12 cellular contexts compared by ENCODE assay signal in genomic region chr1:25770541-25771245, GRCh38. TPM values are rescaled to one million over a fixed set of nuclear protein-coding genes. Genes with fewer than 3 reads are reported as not detected.
DNase-seq lines count a peak whose midpoint lies in the region; ATAC-seq and TF ChIP-seq lines count a peak whose summit lies in the region.
"Had no signal": no experiment of that assay in that cellular context is flagged by ENCODE, and none has a peak within 500 bp of the region (broad histone marks: within the 10 kb centered on the region; RNA-seq: fewer than 3 reads in every experiment).

No MANE protein-coding gene starts in this region.

- no peaks in the 10 kb centered on the region for H4K20me1 ChIP-seq in smooth muscle cell (ENCODE audit: low read depth)

- peak; percentile 29 for DNase-seq in activated CD8-positive, alpha-beta memory T cell treated with anti-CD3 and anti-CD28 coated beads, Interleukin-2, amount 50 U/mL, for 4 hours
- no peak for DNase-seq in activated CD8-positive, alpha-beta memory T cell treated with anti-CD3 and anti-CD28 coated beads, Interleukin-2, amount 10 ng/mL, durations not matched to agents 7 days and 5 days
- DNase-seq in activated T-helper 1 cell treated with anti-CD3 and anti-CD28 coated beads, Interleukin-12 subunit alpha, Interleukin-12 subunit beta, Interleukin-2, Interleukin-4 antibody, amounts not matched to agents 30 ng/mL and 10 ng/mL and 1 ng/mL, durations not matched to agents 14 hours and 24 hours and 36 hours (ENCODE audit: low spot score) = no peak
- DNase-seq in islet precursor cell (peak; percentile 68), smooth muscle cell (lab: John Stamatoyannopoulos, UW; ENCODE audit: unreplicated experiment) (no peak), testis (no peak), H4 (ENCODE audit: low spot score) (no peak), RWPE1 (ENCODE audit: low spot score) (no peak)
- DNase-seq: NCI-H1436, NCI-H748 treated with DMSO at 0.1 percent for 48 hours had no signal

- H3F3A ChIP-seq in smooth muscle cell (ENCODE audit: low read depth) = peaks cover 10% of the 10 kb centered on the region

- no peak overlapping the region for H3K27ac ChIP-seq in smooth muscle cell (ENCODE audit: low read depth)
- no peak overlapping the region for H3K27ac ChIP-seq in testis
- no peak overlapping the region for H3K27ac ChIP-seq in RWPE1

- H3K4me1 Mint-ChIP-seq in activated CD8-positive, alpha-beta memory T cell treated with anti-CD3 and anti-CD28 coated beads, Interleukin-2, amount 10 ng/mL, durations not matched to agents 7 days and 5 days = peaks cover 20% of the 10 kb centered on the region
- H3K4me1 Mint-ChIP-seq in activated T-helper 1 cell treated with anti-CD3 and anti-CD28 coated beads, Interleukin-12 subunit alpha, Interleukin-12 subunit beta, Interleukin-2, Interleukin-4 antibody, amounts not matched to agents 30 ng/mL and 10 ng/mL and 1 ng/mL, durations not matched to agents 14 hours and 24 hours and 36 hours (ENCODE audit: low read depth) = peaks cover 21% of the 10 kb centered on the region

- H3K79me2 ChIP-seq in smooth muscle cell (ENCODE audit: low read depth) = no peaks in the 10 kb centered on the region

- intact Hi-C loops in activated T-helper 1 cell treated with anti-CD3 and anti-CD28 coated beads, Interleukin-12 subunit alpha, Interleukin-12 subunit beta, Interleukin-2, Interleukin-4 antibody, amounts not matched to agents 30 ng/mL and 10 ng/mL and 1 ng/mL, durations not matched to agents 14 hours and 24 hours and 36 hours (cut with micrococcal nuclease) = loop anchor here (10.0 kb wide), 1 partner anchor 126 kb away; no protein-coding TSS in a partner anchor
- intact Hi-C loops in testis (cut with DNase I; ENCODE audit: low total_unique reads) = no loop called here

- TF ChIP-seq CTCF in smooth muscle cell (IDR thresholded peaks at IDR 0.05; ENCODE audit: borderline replicate concordance, insufficient read depth, poor library complexity, severe bottlenecking) (no peak), testis (IDR thresholded peaks at IDR 0.05) (no peak), RWPE1 (conservative IDR thresholded peaks at IDR 0.05; ENCODE audit: low read depth) (no peak)

- H3K27me3 Mint-ChIP-seq in activated CD8-positive, alpha-beta memory T cell treated with anti-CD3 and anti-CD28 coated beads, Interleukin-2, amount 10 ng/mL, durations not matched to agents 7 days and 5 days = peaks cover 7% of the 10 kb centered on the region
- H3K27me3 Mint-ChIP-seq in activated T-helper 1 cell treated with anti-CD3 and anti-CD28 coated beads, Interleukin-12 subunit alpha, Interleukin-12 subunit beta, Interleukin-2, Interleukin-4 antibody, amounts not matched to agents 30 ng/mL and 10 ng/mL and 1 ng/mL, durations not matched to agents 14 hours and 24 hours and 36 hours (ENCODE audit: insufficient read depth) = peaks cover 41% of the 10 kb centered on the region

- WGBS in smooth muscle cell (ENCODE audit: low lambda C conversion rate) = 48% methylated on average over 13 of the region's 15 CpGs
- WGBS in testis, 2 donors = 67 to 68% methylated on average over 15 of the region's 15 CpGs

- peak overlapping the region; percentile 42 for H3K4me2 ChIP-seq in smooth muscle cell

- no peaks in the 10 kb centered on the region for H3K9me3 Mint-ChIP-seq in activated CD8-positive, alpha-beta memory T cell treated with anti-CD3 and anti-CD28 coated beads, Interleukin-2, amount 10 ng/mL, durations not matched to agents 7 days and 5 days (ENCODE audit: low read depth)
- no peaks in the 10 kb centered on the region for H3K9me3 Mint-ChIP-seq in activated T-helper 1 cell treated with anti-CD3 and anti-CD28 coated beads, Interleukin-12 subunit alpha, Interleukin-12 subunit beta, Interleukin-2, Interleukin-4 antibody, amounts not matched to agents 30 ng/mL and 10 ng/mL and 1 ng/mL, durations not matched to agents 14 hours and 24 hours and 36 hours

- H3K27ac Mint-ChIP-seq in activated CD8-positive, alpha-beta memory T cell treated with anti-CD3 and anti-CD28 coated beads, Interleukin-2, amount 10 ng/mL, durations not matched to agents 7 days and 5 days = no peak overlapping the region
- H3K27ac Mint-ChIP-seq in activated T-helper 1 cell treated with anti-CD3 and anti-CD28 coated beads, Interleukin-12 subunit alpha, Interleukin-12 subunit beta, Interleukin-2, Interleukin-4 antibody, amounts not matched to agents 30 ng/mL and 10 ng/mL and 1 ng/mL, durations not matched to agents 14 hours and 24 hours and 36 hours = peak overlapping the region; percentile 50

- TF ChIP-seq POLR2A in testis (IDR thresholded peaks at IDR 0.05) = no peak

- no peaks in the 10 kb centered on the region for H3K27me3 ChIP-seq in smooth muscle cell (ENCODE audit: low read depth)
- no peaks in the 10 kb centered on the region for H3K27me3 ChIP-seq in testis

- H2AFZ ChIP-seq in smooth muscle cell (ENCODE audit: low read depth) = no peak overlapping the region

- no peak overlapping the region for H3K9ac ChIP-seq in smooth muscle cell (ENCODE audit: low read depth)

- CTCF ChIA-PET in activated CD8-positive, alpha-beta memory T cell treated with anti-CD3 and anti-CD28 coated beads, Interleukin-2, amount 10 ng/mL, durations not matched to agents 7 days and 5 days (lab: Charles Lee) = no interaction called here
- CTCF ChIA-PET in RWPE1 (lab: Yijun Ruan, JAX) = interaction anchor here (0.6 kb wide), 1 partner anchor 192 kb away, joined by 3 read pairs; no protein-coding TSS in a partner anchor

- no peak overlapping the region for H3K4me3 Mint-ChIP-seq in activated CD8-positive, alpha-beta memory T cell treated with anti-CD3 and anti-CD28 coated beads, Interleukin-2, amount 10 ng/mL, durations not matched to agents 7 days and 5 days
- H3K4me3 Mint-ChIP-seq in activated T-helper 1 cell treated with anti-CD3 and anti-CD28 coated beads, Interleukin-12 subunit alpha, Interleukin-12 subunit beta, Interleukin-2, Interleukin-4 antibody, amounts not matched to agents 30 ng/mL and 10 ng/mL and 1 ng/mL, durations not matched to agents 14 hours and 24 hours and 36 hours = no peak overlapping the region

- POLR2A ChIA-PET in RWPE1 (lab: Yijun Ruan, JAX; ENCODE audit: low non-redundant PET) = no interaction called here

- H3K4me1 ChIP-seq in smooth muscle cell (ENCODE audit: low read depth) = peaks cover 25% of the 10 kb centered on the region
- H3K4me1 ChIP-seq in testis = peaks cover 24% of the 10 kb centered on the region

- H3K36me3 ChIP-seq in smooth muscle cell (ENCODE audit: low read depth) (no peaks in the 10 kb centered on the region), testis (ENCODE audit: low read depth, missing control alignments) (no peaks in the 10 kb centered on the region)

- no peak for ATAC-seq in activated CD8-positive, alpha-beta memory T cell treated with anti-CD3 and anti-CD28 coated beads, Interleukin-2, amount 10 ng/mL, durations not matched to agents 7 days and 5 days
- ATAC-seq: HCT116 had no signal

- H3K36me3 Mint-ChIP-seq in activated CD8-positive, alpha-beta memory T cell treated with anti-CD3 and anti-CD28 coated beads, Interleukin-2, amount 10 ng/mL, durations not matched to agents 7 days and 5 days = peaks cover 2% of the 10 kb centered on the region
- H3K36me3 Mint-ChIP-seq in activated T-helper 1 cell treated with anti-CD3 and anti-CD28 coated beads, Interleukin-12 subunit alpha, Interleukin-12 subunit beta, Interleukin-2, Interleukin-4 antibody, amounts not matched to agents 30 ng/mL and 10 ng/mL and 1 ng/mL, durations not matched to agents 14 hours and 24 hours and 36 hours (ENCODE audit: low read depth) = peaks cover 2% of the 10 kb centered on the region

- no peak overlapping the region for H3K4me3 ChIP-seq in smooth muscle cell
- H3K4me3 ChIP-seq in testis = no peak overlapping the region
- H3K4me3 ChIP-seq: GM12878 had no signal

- H3K9me3 ChIP-seq in smooth muscle cell (replicated peaks; ENCODE audit: low read depth) = no peaks in the 10 kb centered on the region
- no peaks in the 10 kb centered on the region for H3K9me3 ChIP-seq in testis

RNA-seq across cellular contexts. Expression of gene SELENON, which starts 29.3 kb away (rescaled TPM):
- total RNA-seq in activated CD8-positive, alpha-beta memory T cell treated with anti-CD3 and anti-CD28 coated beads, Interleukin-2, amount 10 ng/mL, durations not matched to agents 7 days and 5 days = 1 to 10 TPM; 2.7 to 2.9 TPM
- total RNA-seq in activated T-helper 1 cell treated with anti-CD3 and anti-CD28 coated beads, Interleukin-12 subunit alpha, Interleukin-12 subunit beta, Interleukin-2, Interleukin-4 antibody, amounts not matched to agents 30 ng/mL and 10 ng/mL and 1 ng/mL, durations not matched to agents 14 hours and 24 hours and 36 hours = 5.2 and 5.3 TPM in 2 replicates
- total RNA-seq in smooth muscle cell (26.6 and 32.6 TPM in 2 replicates), testis (10 to 100 TPM; 17.2 to 29.8 TPM)
- polyA plus RNA-seq in smooth muscle cell (48.9 and 62.9 TPM in 2 replicates), testis (ENCODE audit: insufficient read depth, low read depth, low replicate concordance) (30.7 TPM)
- total RNA-seq in H4 (2014; rRNA removed; shearing (Covaris generic)) = 27.7 and 32.1 TPM in 2 replicates

RNA-seq across cellular contexts. Expression of gene MTFR1L, which starts 49.1 kb away (rescaled TPM):
- 10 to 100 TPM; 28.9 to 31.2 TPM for total RNA-seq in activated CD8-positive, alpha-beta memory T cell treated with anti-CD3 and anti-CD28 coated beads, Interleukin-2, amount 10 ng/mL, durations not matched to agents 7 days and 5 days
- total RNA-seq in activated T-helper 1 cell treated with anti-CD3 and anti-CD28 coated beads, Interleukin-12 subunit alpha, Interleukin-12 subunit beta, Interleukin-2, Interleukin-4 antibody, amounts not matched to agents 30 ng/mL and 10 ng/mL and 1 ng/mL, durations not matched to agents 14 hours and 24 hours and 36 hours = 29.3 and 30.0 TPM in 2 replicates
- total RNA-seq in smooth muscle cell = 39.9 and 47.2 TPM in 2 replicates
- polyA plus RNA-seq in smooth muscle cell = 63.9 and 71.2 TPM in 2 replicates
- total RNA-seq in testis = 100 to 1,000 TPM; 148 to 166 TPM
- 253 TPM for polyA plus RNA-seq in testis (ENCODE audit: insufficient read depth, low read depth, low replicate concordance)
- total RNA-seq in H4 (2014; rRNA removed; shearing (Covaris generic)) = 24.4 and 31.7 TPM in 2 replicates

Comparison
In these comparisons a context has a peak if more than half of its experiments do, and no peak if none do; other contexts are left out.
1. DNase-seq: peak in activated CD8-positive, alpha-beta memory T cell treated with anti-CD3 and anti-CD28 coated beads, Interleukin-2, amount 50 U/mL, for 4 hours (single experiment) and islet precursor cell (single experiment); none in activated CD8-positive, alpha-beta memory T cell treated with anti-CD3 and anti-CD28 coated beads, Interleukin-2, amount 10 ng/mL, durations not matched to agents 7 days and 5 days (single experiment), activated T-helper 1 cell treated with anti-CD3 and anti-CD28 coated beads, Interleukin-12 subunit alpha, Interleukin-12 subunit beta, Interleukin-2, Interleukin-4 antibody, amounts not matched to agents 30 ng/mL and 10 ng/mL and 1 ng/mL, durations not matched to agents 14 hours and 24 hours and 36 hours (single experiment), smooth muscle cell (single experiment), testis (single experiment), H4 (single experiment) and RWPE1 (single experiment).